ENCODE assay signal across 1 cellular context in genomic region chr16:28184625-28185024, GRCh38.
TF ChIP-seq lines count a peak whose summit lies in the region.

No MANE protein-coding gene starts in this region.

TF ChIP-seq in K562, 482 proteins besides CTCF, POLR2A, EP300 and RAD21 (continued from another document):
- peak; percentile 55; the same call in 1 of the 2 replicates for TF ChIP-seq ZNF407 (IDR thresholded peaks at IDR 0.05; ENCODE audit: low read depth)
- no peak for TF ChIP-seq TAF7 (tag; IDR thresholded peaks at IDR 0.05)
- no peak for TF ChIP-seq ZNF77 (CRISPR knock-in tag; IDR thresholded peaks at IDR 0.05)
- TF ChIP-seq ZMIZ1 (IDR thresholded peaks at IDR 0.05; ENCODE audit: low read depth in 2 of 2, low read length in 2 of 2), result no peak
- TF ChIP-seq TRIM28 (IDR thresholded peaks at IDR 0.05), result 0 out of 2 replicates have a peak, but pooled peaks have one; percentile 26
- peak; percentile 87 for TF ChIP-seq ZFP36 (IDR thresholded peaks at IDR 0.05; ENCODE audit: low read depth, low read length, partially characterized antibody)
- TF ChIP-seq CBX3 (IDR thresholded peaks at IDR 0.05; ENCODE audit: borderline replicate concordance in 1 of 2, low read length in 2 of 2), result peak in 1 of 2 experiments; percentile 47; a peak in 1 of 3 replicates
- TF ChIP-seq HMGXB4 (CRISPR knock-in tag; IDR thresholded peaks at IDR 0.05), result no peak
